Comparison of ENCODE assay signal across 10 cellular contexts in the genomic region with DNA sequence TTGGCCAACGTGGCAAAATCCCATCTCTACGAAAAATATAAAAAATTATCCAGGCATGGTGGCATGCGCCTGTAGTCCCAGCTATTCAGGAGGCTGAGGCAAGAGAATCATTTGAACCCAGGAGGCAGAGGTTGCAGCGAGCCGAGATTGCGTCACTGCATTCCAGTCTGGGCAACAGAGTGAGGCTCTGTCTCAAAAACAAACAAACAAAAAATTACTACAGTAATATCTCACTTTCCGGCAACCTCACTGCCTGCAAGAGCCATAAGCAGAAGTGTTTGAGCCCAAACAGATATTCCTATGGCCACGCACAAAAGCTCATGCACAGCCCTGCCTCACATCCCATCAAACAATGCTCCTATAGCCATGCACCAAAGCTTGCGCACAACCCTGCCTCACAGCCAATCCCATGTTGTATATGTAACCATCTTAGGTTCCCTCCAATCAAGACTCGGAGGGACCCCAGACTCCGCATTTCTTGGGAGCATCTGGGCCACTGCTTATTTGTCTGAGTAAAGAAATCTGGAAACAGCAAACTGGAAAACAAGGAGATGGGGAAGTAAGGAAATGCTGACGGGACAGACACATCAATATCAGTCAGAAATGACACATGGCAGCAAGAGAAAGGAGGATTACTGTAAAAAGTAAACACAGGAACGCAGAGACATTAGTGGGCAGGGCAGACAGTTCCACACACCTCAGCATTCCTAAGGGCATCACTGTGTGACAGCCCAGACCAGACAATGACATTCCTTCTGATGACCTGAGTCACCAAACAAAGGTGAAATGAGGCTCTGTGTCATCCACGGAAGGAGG. TPM values are rescaled to one million over a fixed set of nuclear protein-coding genes. Genes with fewer than 3 reads are reported as not detected.
DNase-seq lines count a peak whose midpoint lies in the region; ATAC-seq, FAIRE-seq and TF ChIP-seq lines count a peak whose summit lies in the region.
"Had no signal": no experiment of that assay in that cellular context is flagged by ENCODE, and none has a peak within 500 bp of the region (broad histone marks: within the 10 kb centered on the region; RNA-seq: fewer than 3 reads in every experiment).

No MANE protein-coding gene starts in this region.

- H3K4me1 Mint-ChIP-seq in CD4-positive, CD25-positive, alpha-beta regulatory T cell: peaks cover 0 to 47% (median 30%) of the 10 kb centered on the region in 4 donors
- H3K4me1 Mint-ChIP-seq in activated CD8-positive, alpha-beta memory T cell treated with anti-CD3 and anti-CD28 coated beads, Interleukin-2, amount 10 ng/mL, durations not matched to agents 7 days and 5 days: peaks cover 36% of the 10 kb centered on the region

- WGBS in esophagus, 2 donors: 70 to 77% methylated on average over 14 of the region's 14 CpGs
- WGBS in pancreas, 2 donors: 75 to 78% methylated on average over 14 of the region's 14 CpGs

- ATAC-seq in CD4-positive, CD25-positive, alpha-beta regulatory T cell (ENCODE audit: low read depth in 2 of 2): no peak
- ATAC-seq in Panc1 (no peak), pancreas (no peak), GM21529 (IDR thresholded peaks at IDR 0.05; ENCODE audit: unreplicated experiment) (no peak)
- ATAC-seq in activated CD8-positive, alpha-beta memory T cell treated with anti-CD3 and anti-CD28 coated beads, Interleukin-2, amount 10 ng/mL, durations not matched to agents 7 days and 5 days: no peak
- ATAC-seq: natural killer cell treated with Interleukin-12 subunit alpha and Interleukin-12 subunit beta and Interleukin-15 and Interleukin-18, amount 100 ng/mL, for 72 hours had no signal

- POLR2A ChIA-PET in Panc1 (lab: Charles Lee): no interaction called here

- no peaks in the 10 kb centered on the region for H3K36me3 ChIP-seq in CD4-positive, CD25-positive, alpha-beta regulatory T cell (ENCODE audit: control insufficient read depth, insufficient read depth, low read length)
- H3K36me3 ChIP-seq in Panc1 (ENCODE audit: control insufficient read depth, insufficient read depth, low read length) (no peaks in the 10 kb centered on the region), esophagus (ENCODE audit: control insufficient read depth in 2 of 2, insufficient read depth in 2 of 2, low read length in 1 of 2) (no peaks in the 10 kb centered on the region), pancreas (peaks cover 0 to 4% (median 0%) of the 10 kb centered on the region in 3 donors)

- in situ Hi-C loops in Panc1 (cut with HindIII; ENCODE audit: low pct_unique_long_range_greater_than_20kb, low sequenced_read_pairs): no loop called here

- H3K27me3 Mint-ChIP-seq in CD4-positive, CD25-positive, alpha-beta regulatory T cell: no peaks in the 10 kb centered on the region
- H3K27me3 Mint-ChIP-seq in activated CD8-positive, alpha-beta memory T cell treated with anti-CD3 and anti-CD28 coated beads, Interleukin-2, amount 10 ng/mL, durations not matched to agents 7 days and 5 days: no peaks in the 10 kb centered on the region
- H3K27me3 Mint-ChIP-seq: natural killer cell treated with Interleukin-12 subunit alpha and Interleukin-12 subunit beta and Interleukin-15 and Interleukin-18, amount 100 ng/mL, for 72 hours had no signal

- no TSS peak for BruUV-seq in Panc1 (replicated peaks; lab: Mats Ljungman, UMichigan)

- H3K4me3 Mint-ChIP-seq in CD4-positive, CD25-positive, alpha-beta regulatory T cell: no peak overlapping the region
- no peak overlapping the region for H3K4me3 Mint-ChIP-seq in activated CD8-positive, alpha-beta memory T cell treated with anti-CD3 and anti-CD28 coated beads, Interleukin-2, amount 10 ng/mL, durations not matched to agents 7 days and 5 days
- H3K4me3 Mint-ChIP-seq: natural killer cell treated with Interleukin-12 subunit alpha and Interleukin-12 subunit beta and Interleukin-15 and Interleukin-18, amount 100 ng/mL, for 72 hours had no signal

- TF ChIP-seq CTCF in Panc1 (IDR thresholded peaks at IDR 0.05) (no peak), pancreas (IDR thresholded peaks at IDR 0.05) (no peak)

- H3K36me3 Mint-ChIP-seq in CD4-positive, CD25-positive, alpha-beta regulatory T cell: no peaks in the 10 kb centered on the region
- no peaks in the 10 kb centered on the region for H3K36me3 Mint-ChIP-seq in activated CD8-positive, alpha-beta memory T cell treated with anti-CD3 and anti-CD28 coated beads, Interleukin-2, amount 10 ng/mL, durations not matched to agents 7 days and 5 days
- H3K36me3 Mint-ChIP-seq: natural killer cell treated with Interleukin-12 subunit alpha and Interleukin-12 subunit beta and Interleukin-15 and Interleukin-18, amount 100 ng/mL, for 72 hours had no signal

- peaks cover 29% of the 10 kb centered on the region for H3K4me1 ChIP-seq in CD4-positive, CD25-positive, alpha-beta regulatory T cell (ENCODE audit: control insufficient read depth, insufficient read depth, low read length, poor library complexity, severe bottlenecking)
- H3K4me1 ChIP-seq in Panc1 (ENCODE audit: control insufficient read depth, insufficient read depth, low read length): peaks cover 47% of the 10 kb centered on the region
- H3K4me1 ChIP-seq in esophagus (ENCODE audit: control insufficient read depth in 2 of 2, insufficient read depth in 2 of 2, low read length in 1 of 2): peaks cover 10 to 45% of the 10 kb centered on the region in 2 donors
- peaks cover 42 to 68% (median 45%) of the 10 kb centered on the region in 3 donors for H3K4me1 ChIP-seq in pancreas

- no peak for FAIRE-seq in pancreas (lab: Jason Lieb, UNC)

- CTCF ChIA-PET in Panc1 (lab: Charles Lee): interaction anchor here (0.6 kb wide), 1 partner anchor 38 kb away, joined by 4 read pairs; no protein-coding TSS in a partner anchor
- CTCF ChIA-PET in activated CD8-positive, alpha-beta memory T cell treated with anti-CD3 and anti-CD28 coated beads, Interleukin-2, amount 10 ng/mL, durations not matched to agents 7 days and 5 days (lab: Charles Lee): interaction anchor here (0.8 to 2.4 kb wide), 11 partner anchors 9 to 138 kb away, joined by 3 to 10 read pairs (median 5); partner anchors contain the start of gene CKLF

- no peak for DNase-seq in CD4-positive, CD25-positive, alpha-beta regulatory T cell
- DNase-seq in Panc1 (ENCODE audit: low read depth, low spot score) (no peak), pancreas (no peak), GM19240 (ENCODE audit: insufficient read length, low spot score) (no peak)
- no peak for DNase-seq in activated CD8-positive, alpha-beta memory T cell treated with anti-CD3 and anti-CD28 coated beads, Interleukin-2, amount 10 ng/mL, durations not matched to agents 7 days and 5 days
- DNase-seq in activated CD8-positive, alpha-beta memory T cell treated with anti-CD3 and anti-CD28 coated beads, Interleukin-2, amount 50 U/mL, for 48 hours: no peak
- DNase-seq: activated CD4-positive, alpha-beta T cell treated with anti-CD3 and anti-CD28 coated beads, Interleukin-2, amount 50 U/mL, for 4 hours had no signal

- intact Hi-C loops in Panc1 (cut with micrococcal nuclease; ENCODE audit: unreplicated experiment) (no loop called here), pancreas (cut with DNase I) (no loop called here)

- H3K4me3 ChIP-seq in CD4-positive, CD25-positive, alpha-beta regulatory T cell (ENCODE audit: low read depth, low read length): no peak overlapping the region
- H3K4me3 ChIP-seq in Panc1 (ENCODE audit: low read depth in 2 of 2, low read length in 2 of 2) (no peak overlapping the region), esophagus (ENCODE audit: low read depth in 1 of 2, low read length in 2 of 2) (no peak overlapping the region), pancreas (no peak overlapping the region)

- H3K27me3 ChIP-seq in CD4-positive, CD25-positive, alpha-beta regulatory T cell (ENCODE audit: control insufficient read depth, insufficient read depth, low read length): no peaks in the 10 kb centered on the region
- H3K27me3 ChIP-seq in Panc1 (ENCODE audit: control insufficient read depth, insufficient read depth, low read length) (no peaks in the 10 kb centered on the region), esophagus (ENCODE audit: control insufficient read depth in 1 of 2, insufficient read depth in 2 of 2, low read length in 2 of 2) (no peaks in the 10 kb centered on the region), pancreas (no peaks in the 10 kb centered on the region)

- peak overlapping the region in 2 of 3 donors; percentile 22 to 83 for H3K27ac Mint-ChIP-seq in CD4-positive, CD25-positive, alpha-beta regulatory T cell
- no peak overlapping the region for H3K27ac Mint-ChIP-seq in activated CD8-positive, alpha-beta memory T cell treated with anti-CD3 and anti-CD28 coated beads, Interleukin-2, amount 10 ng/mL, durations not matched to agents 7 days and 5 days

- no peak overlapping the region for H3K27ac ChIP-seq in CD4-positive, CD25-positive, alpha-beta regulatory T cell (ENCODE audit: insufficient read depth, low read length, poor library complexity, severe bottlenecking)
- peak overlapping the region; percentile 32; the same call in 1 of the 2 replicates for H3K27ac ChIP-seq in Panc1 (ENCODE audit: low read length)
- H3K27ac ChIP-seq in esophagus (ENCODE audit: low read depth in 2 of 2, low read length in 1 of 2): peak overlapping the region; percentile 79 to 82
- H3K27ac ChIP-seq in pancreas: peak overlapping the region; percentile 76 to 89 (median 78)

- no peaks in the 10 kb centered on the region for H3K9me3 ChIP-seq in CD4-positive, CD25-positive, alpha-beta regulatory T cell (ENCODE audit: control insufficient read depth in 2 of 2, low read length in 2 of 2)
- no peaks in the 10 kb centered on the region for H3K9me3 ChIP-seq in Panc1 (ENCODE audit: control insufficient read depth, insufficient read depth, low read depth, low read length)
- H3K9me3 ChIP-seq in esophagus (ENCODE audit: control insufficient read depth in 2 of 2, insufficient read depth in 1 of 2, low read depth in 1 of 2, low read length in 1 of 2): no peaks in the 10 kb centered on the region
- no peaks in the 10 kb centered on the region for H3K9me3 ChIP-seq in pancreas

- no peaks in the 10 kb centered on the region for H3K9me3 Mint-ChIP-seq in CD4-positive, CD25-positive, alpha-beta regulatory T cell
- no peaks in the 10 kb centered on the region for H3K9me3 Mint-ChIP-seq in activated CD8-positive, alpha-beta memory T cell treated with anti-CD3 and anti-CD28 coated beads, Interleukin-2, amount 10 ng/mL, durations not matched to agents 7 days and 5 days (ENCODE audit: low read depth)
- H3K9me3 Mint-ChIP-seq: natural killer cell treated with Interleukin-12 subunit alpha and Interleukin-12 subunit beta and Interleukin-15 and Interleukin-18, amount 100 ng/mL, for 72 hours had no signal

RNA-seq across cellular contexts. Expression of gene TK2, which starts 37.1 kb away (rescaled TPM):
- total RNA-seq in CD4-positive, CD25-positive, alpha-beta regulatory T cell: 8.2 TPM
- 1 to 10 TPM; 5.1 to 8.8 (median 7.7) TPM for polyA plus RNA-seq in CD4-positive, CD25-positive, alpha-beta regulatory T cell
- total RNA-seq in Panc1 (2021; ENCODE audit: unreplicated experiment) (17.1 TPM), pancreas (10 to 100 TPM; 16.7 to 22.9 (median 21.6) TPM)
- 13.5 TPM for polyA plus RNA-seq in Panc1 (2012; ENCODE audit: insufficient read length)
- polyA plus RNA-seq in esophagus (1 to 10 TPM; 5.9 to 8.3 TPM), pancreas (10 to 100 TPM; 13.9 to 17.4 TPM)
- total RNA-seq in activated CD8-positive, alpha-beta memory T cell treated with anti-CD3 and anti-CD28 coated beads, Interleukin-2, amount 10 ng/mL, durations not matched to agents 7 days and 5 days: 10 to 100 TPM in 1 of 2 experiments, 1 to 10 TPM in 1; 8.5 to 10.8 TPM

RNA-seq across cellular contexts. Expression of gene CKLF, which starts 39.6 kb away (rescaled TPM):
- total RNA-seq in CD4-positive, CD25-positive, alpha-beta regulatory T cell: 48.2 TPM
- polyA plus RNA-seq in CD4-positive, CD25-positive, alpha-beta regulatory T cell: 100 to 1,000 TPM; 157 to 242 (median 168) TPM
- total RNA-seq in Panc1 (2021; ENCODE audit: unreplicated experiment) (88.1 TPM), pancreas (10 to 100 TPM in 3 of 6 donors, 1 to 10 TPM in 3; 5.9 to 26.1 (median 8.3) TPM)
- polyA plus RNA-seq in Panc1 (2012; ENCODE audit: insufficient read length): 64.7 TPM
- polyA plus RNA-seq in esophagus (10 to 100 TPM; 14.9 to 29.7 TPM), pancreas (10 to 100 TPM; 11.9 to 24.9 TPM)
- 100 to 1,000 TPM; 199 to 220 TPM for total RNA-seq in activated CD8-positive, alpha-beta memory T cell treated with anti-CD3 and anti-CD28 coated beads, Interleukin-2, amount 10 ng/mL, durations not matched to agents 7 days and 5 days

RNA-seq across cellular contexts. Expression of gene CMTM1, which starts 53.4 kb away (rescaled TPM):
- 3.2 TPM for total RNA-seq in CD4-positive, CD25-positive, alpha-beta regulatory T cell
- 1 to 10 TPM in 2 of 4 donors, under 1 TPM in 2; 0.26 to 1.7 (median 0.96) TPM for polyA plus RNA-seq in CD4-positive, CD25-positive, alpha-beta regulatory T cell
- total RNA-seq in Panc1 (2021; ENCODE audit: unreplicated experiment): 7.1 TPM
- 5.9 TPM for polyA plus RNA-seq in Panc1 (2012; ENCODE audit: insufficient read length)
- under 1 TPM; 0.14 to 0.22 TPM for polyA plus RNA-seq in esophagus
- 1 to 10 TPM in 3 of 6 donors, under 1 TPM in 3; 0.65 to 3.9 (median 1.5) TPM for total RNA-seq in pancreas
- under 1 TPM; 0.28 to 0.46 TPM for polyA plus RNA-seq in pancreas
- total RNA-seq in activated CD8-positive, alpha-beta memory T cell treated with anti-CD3 and anti-CD28 coated beads, Interleukin-2, amount 10 ng/mL, durations not matched to agents 7 days and 5 days: 10 to 100 TPM; 21.1 to 21.4 TPM
